9 cellular contexts compared by ENCODE assay signal in genomic region chr10:317219-317868, GRCh38.
DNase-seq lines count a peak whose midpoint lies in the region; ATAC-seq and TF ChIP-seq lines count a peak whose summit lies in the region.
"Had no signal": no experiment of that assay in that cellular context is flagged by ENCODE, and none has a peak within 500 bp of the region (broad histone marks: within the 10 kb centered on the region; RNA-seq: fewer than 3 reads in every experiment).

No MANE protein-coding gene starts in this region.

- no peaks in the 10 kb centered on the region for H3K9me3 ChIP-seq in psoas muscle

- no peak overlapping the region for H3K27ac ChIP-seq in psoas muscle
- H3K27ac ChIP-seq: VCaP had no signal

- no peak for TF ChIP-seq CTCF in psoas muscle (IDR thresholded peaks at IDR 0.05)

- intact Hi-C loops in sciatic nerve (cut with DNase I) (no loop called here), psoas muscle (cut with DNase I) (no loop called here)

- H3K27ac Mint-ChIP-seq in activated naive CD4-positive, alpha-beta T cell treated with anti-CD3 and anti-CD28 coated beads, Interleukin-2, amount 50 U/mL, for 72 hours = no peak overlapping the region

- no peaks in the 10 kb centered on the region for H3K4me1 ChIP-seq in psoas muscle

- peaks cover 0 to 45% of the 10 kb centered on the region in 2 donors for H3K36me3 ChIP-seq in psoas muscle (ENCODE audit: insufficient read depth in 1 of 2, low read depth in 1 of 2)

- WGBS in psoas muscle, 3 donors = 60 to 67% (median 65%) methylated on average over 14 of the region's 14 CpGs

- H3K9me3 Mint-ChIP-seq in activated naive CD4-positive, alpha-beta T cell treated with anti-CD3 and anti-CD28 coated beads, Interleukin-2, amount 50 U/mL, for 72 hours = no peaks in the 10 kb centered on the region

- peak; percentile 12 for DNase-seq in activated naive CD4-positive, alpha-beta T cell treated with Interleukin-2 at 50 U/mL for 16 hours
- DNase-seq in activated naive CD4-positive, alpha-beta T cell (lab: John Stamatoyannopoulos, UW) = no peak
- no peak for DNase-seq in activated naive CD4-positive, alpha-beta T cell treated with anti-CD3 and anti-CD28 coated beads, Interleukin-2, amount 50 U/mL, for 72 hours (ENCODE audit: low spot score in 2 of 2)
- DNase-seq in sciatic nerve (ENCODE audit: low spot score) (no peak), SIG-M5 treated with dmso at 0.1 percent for 504 hours (lab: John Stamatoyannopoulos, UW; ENCODE audit: unreplicated experiment) (no peak), SKM-1 treated with dmso at 0.1 percent for 144 hours (lab: John Stamatoyannopoulos, UW; ENCODE audit: unreplicated experiment) (no peak), psoas muscle (no peak)

- ATAC-seq in HG02885 (IDR thresholded peaks at IDR 0.05; ENCODE audit: poor library complexity, unreplicated experiment) (peak; percentile 97), sciatic nerve (peak; percentile 38), psoas muscle (no peak)
- ATAC-seq in activated naive CD4-positive, alpha-beta T cell treated with anti-CD3 and anti-CD28 coated beads, Interleukin-2, amount 50 U/mL, for 72 hours = peak; percentile 69 to 88

- no peaks in the 10 kb centered on the region for H3K27me3 ChIP-seq in psoas muscle (ENCODE audit: insufficient read depth in 3 of 3, low read length in 2 of 3)

- no peak overlapping the region for H3K4me3 ChIP-seq in psoas muscle

- peaks cover 0 to 5% of the 10 kb centered on the region in 2 donors for H3K36me3 Mint-ChIP-seq in activated naive CD4-positive, alpha-beta T cell treated with anti-CD3 and anti-CD28 coated beads, Interleukin-2, amount 50 U/mL, for 72 hours

Comparison
In these comparisons a context has a peak if more than half of its experiments do, and no peak if none do; other contexts are left out.
1. ATAC-seq: peak in HG02885 (single experiment), activated naive CD4-positive, alpha-beta T cell treated with anti-CD3 and anti-CD28 coated beads, Interleukin-2, amount 50 U/mL, for 72 hours (2 of 2) and sciatic nerve (single experiment); none in psoas muscle (0 of 4).